1 cellular context compared by ENCODE assay signal in the genomic region with DNA sequence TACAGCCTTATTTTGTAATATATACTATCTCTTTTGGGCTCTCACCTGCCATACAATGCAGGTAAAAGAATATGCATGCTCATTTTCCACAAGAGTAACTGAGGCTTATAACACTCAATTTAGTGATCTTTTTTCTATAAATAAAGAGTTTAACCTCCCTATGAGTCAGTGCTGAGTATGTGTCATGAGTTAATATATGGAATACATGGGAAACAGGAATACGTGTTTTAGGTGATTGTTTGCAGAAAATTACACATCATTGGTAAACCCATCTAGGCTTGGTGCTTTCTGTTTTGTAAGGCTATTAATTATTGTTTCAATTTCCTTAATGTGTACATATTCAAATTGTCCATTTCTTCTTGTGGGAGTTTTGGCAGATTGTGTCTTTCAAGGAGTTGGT.
TF ChIP-seq lines count a peak whose summit lies in the region.

No MANE protein-coding gene starts in this region.

TF ChIP-seq in endothelial cell of umbilical vein, 7 proteins besides CTCF, POLR2A, EP300 and RAD21 (continued from another document):
- TF ChIP-seq POLR2AphosphoS5 (IDR thresholded peaks at IDR 0.05; ENCODE audit: insufficient read depth, low read depth, low read length) (no peak), JUN (IDR thresholded peaks at IDR 0.05; ENCODE audit: borderline replicate concordance, insufficient read depth, insufficient read length, low read depth) (peak; percentile 51), FOS (IDR thresholded peaks at IDR 0.05; ENCODE audit: borderline replicate concordance, insufficient read depth, low read length) (peak; percentile 69)
